10 cellular contexts compared by ENCODE assay signal in the genomic region with DNA sequence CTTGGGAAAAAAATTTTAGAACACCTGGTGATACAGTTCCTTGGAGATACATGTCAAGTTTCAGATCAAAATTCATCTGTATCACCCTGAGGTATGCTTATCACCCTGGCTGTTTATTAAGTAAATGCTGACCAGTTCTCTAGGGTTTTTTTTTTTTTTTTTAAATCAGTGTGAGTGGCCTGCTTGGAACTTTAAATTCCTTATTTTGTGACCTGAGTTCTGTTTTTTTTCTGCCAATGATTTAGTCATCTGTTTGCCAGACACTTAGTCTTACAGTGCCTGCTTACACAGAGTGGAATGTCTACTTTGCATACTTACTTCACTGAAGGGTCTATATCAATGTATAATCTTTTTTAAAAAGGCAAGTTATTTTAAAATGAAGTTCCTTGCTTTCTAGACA. TPM values are rescaled to one million over a fixed set of nuclear protein-coding genes. Genes with fewer than 3 reads are reported as not detected.
DNase-seq lines count a peak whose midpoint lies in the region; FAIRE-seq and TF ChIP-seq lines count a peak whose summit lies in the region.
"Had no signal": no experiment of that assay in that cellular context is flagged by ENCODE, and none has a peak within 500 bp of the region (broad histone marks: within the 10 kb centered on the region; RNA-seq: fewer than 3 reads in every experiment).

No MANE protein-coding gene starts in this region.

- peak overlapping the region; percentile 82 for H3K4me2 ChIP-seq in OCI-LY7 (ENCODE audit: low read length)

- BruUV-seq in OCI-LY7 (replicated peaks; lab: Mats Ljungman, UMichigan), result TSS peak; percentile 80

- no peaks in the 10 kb centered on the region for H3K9me2 ChIP-seq in OCI-LY7 (ENCODE audit: insufficient read depth, low read length)

- FAIRE-seq in HTR-8/SVneo (lab: Jason Lieb, UNC), result no peak

- 0 out of 2 replicates have a peak, but pooled peaks cover 4% of the 10 kb centered on the region for H3K79me2 ChIP-seq in OCI-LY7 (ENCODE audit: insufficient read depth, low read depth, low read length)

- H2AFZ ChIP-seq in OCI-LY7 (ENCODE audit: low read length), result no peak overlapping the region; the same call in 1 of the 2 replicates

- no peaks in the 10 kb centered on the region for H4K20me1 ChIP-seq in OCI-LY7 (ENCODE audit: insufficient read depth, low read length)

- TF ChIP-seq CTCF in OCI-LY7 (conservative IDR thresholded peaks at IDR 0.05; ENCODE audit: low read length) (no peak), foreskin fibroblast (IDR thresholded peaks at IDR 0.05; ENCODE audit: low read depth, low read length) (no peak)

- H3K4me3 ChIP-seq in OCI-LY7 (ENCODE audit: low read depth, low read length, poor library complexity, severe bottlenecking) (peak overlapping the region; percentile 93), foreskin fibroblast (ENCODE audit: low read depth in 1 of 2, low read length in 2 of 2) (no peak overlapping the region)

- H3K4me1 ChIP-seq in OCI-LY7 (ENCODE audit: insufficient read depth, low read length, poor library complexity, severe bottlenecking), result peaks cover 31% of the 10 kb centered on the region

- no peaks in the 10 kb centered on the region for H3K36me3 ChIP-seq in OCI-LY7 (ENCODE audit: insufficient read depth, low read length)

- intact Hi-C loops in OCI-LY7 (cut with micrococcal nuclease; ENCODE audit: unreplicated experiment), result no loop called here

- CTCF ChIA-PET in OCI-LY7 (lab: Charles Lee; ENCODE audit: unreplicated experiment), result no interaction called here

- H3K27ac ChIP-seq in OCI-LY7 (ENCODE audit: low read depth, low read length, poor library complexity, severe bottlenecking) (no peak overlapping the region), caudate nucleus (ENCODE audit: low read depth, low read length) (no peak overlapping the region)

- 0 out of 2 replicates have a peak, but pooled peaks cover 8% of the 10 kb centered on the region for H3K9me3 ChIP-seq in OCI-LY7 (ENCODE audit: low read length)

- POLR2A ChIA-PET in OCI-LY7 (lab: Charles Lee), result interaction anchor here (0.6 to 0.7 kb wide), 2 partner anchors 175 to 426 kb away, joined by 3 read pairs; no protein-coding TSS in a partner anchor

- DNase-seq in EL (peak; percentile 21), OCI-LY7 (ENCODE audit: low spot score) (no peak), foreskin fibroblast (peak; percentile 36 to 58), renal cortical epithelial cell (ENCODE audit: low read depth) (peak; percentile 82), T-helper 9 cell (no peak), HTR-8/SVneo (ENCODE audit: insufficient read length, low spot score) (no peak), GDM1 (lab: John Stamatoyannopoulos, UW) (no peak), caudate nucleus (lab: John Stamatoyannopoulos, UW) (no peak)

RNA-seq across cellular contexts. Expression of gene TSPAN13, which starts 1.8 kb away (rescaled TPM):
- 4.5 and 5.0 TPM in 2 replicates for total RNA-seq in OCI-LY7 (2014; rRNA removed; shearing (Covaris generic))
- total RNA-seq in OCI-LY7 (2022) (12.2 and 14.1 TPM in 2 replicates), renal cortical epithelial cell (52.6 and 89.1 TPM in 2 replicates)

RNA-seq across cellular contexts. Expression of gene AGR2, which starts 49.4 kb away (rescaled TPM):
- not detected in 2 replicates for total RNA-seq in OCI-LY7 (2014; rRNA removed; shearing (Covaris generic))
- not detected in 2 replicates for total RNA-seq in OCI-LY7 (2022)
- 18.6 and 29.0 TPM in 2 replicates for total RNA-seq in renal cortical epithelial cell
- total RNA-seq: activated CD8-positive, alpha-beta memory T cell treated with anti-CD3 and anti-CD28 coated beads for 36 hours; cardiac septum had no signal

Comparison
In these comparisons a context has a peak if more than half of its experiments do, and no peak if none do; other contexts are left out.
1. DNase-seq: peak in EL (single experiment), foreskin fibroblast (2 of 2) and renal cortical epithelial cell (single experiment); none in OCI-LY7 (single experiment), T-helper 9 cell (single experiment), HTR-8/SVneo (single experiment), GDM1 (single experiment) and caudate nucleus (0 of 61).
2. RNA of gene AGR2, which starts 49.4 kb away (total RNA-seq): 18.6 to 29.0 TPM in renal cortical epithelial cell; not detected in OCI-LY7; every median in the first group is over 10 times any median in the second.